ENCODE assay signal across 8 cellular contexts in the genomic region with DNA sequence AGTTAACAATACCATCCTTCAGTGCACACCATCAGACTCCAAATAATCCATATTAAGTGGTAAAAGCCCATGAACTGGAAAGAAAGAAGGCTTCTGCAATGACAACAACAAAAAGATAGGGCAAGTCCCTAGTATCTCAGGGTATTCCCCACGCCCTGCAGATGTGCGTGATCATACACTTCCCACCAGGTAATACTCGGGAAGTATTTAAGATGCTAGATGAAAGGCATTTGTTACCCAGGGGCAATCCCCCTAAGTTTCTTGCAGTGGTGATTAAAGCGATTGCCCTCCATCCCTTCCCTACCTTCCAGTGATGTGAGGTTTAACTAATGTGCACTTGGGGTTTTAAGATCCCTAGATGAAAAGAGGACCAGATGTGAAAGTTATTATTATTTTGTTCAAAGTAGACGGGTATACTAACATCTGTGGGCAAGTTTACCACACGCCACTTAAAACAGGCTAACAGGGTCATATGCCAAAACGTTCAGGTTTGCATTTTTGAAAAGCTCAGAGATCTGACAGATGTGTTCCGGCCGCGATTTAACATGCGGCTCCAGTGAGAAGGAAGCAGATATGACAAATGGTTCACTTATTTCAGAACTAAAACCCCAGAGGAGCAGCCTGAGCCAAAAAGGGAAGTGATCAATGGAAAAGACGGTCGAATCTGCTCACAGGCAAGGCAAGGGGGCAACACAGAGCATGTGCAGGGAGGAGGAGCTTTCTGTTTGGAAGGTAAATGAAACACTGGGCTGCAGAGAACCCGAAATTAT. TPM values are rescaled to one million over a fixed set of nuclear protein-coding genes. Genes with fewer than 3 reads are reported as not detected.
DNase-seq lines count a peak whose midpoint lies in the region; ATAC-seq and TF ChIP-seq lines count a peak whose summit lies in the region.

No MANE protein-coding gene starts in this region.

- H3K79me2 ChIP-seq in DND-41 (ENCODE audit: insufficient read depth, low read length) = no peaks in the 10 kb centered on the region

- H3K36me3 Mint-ChIP-seq in activated T-cell treated with anti-CD3 and anti-CD28 coated beads, Interleukin-2, amount 50 U/mL, for 24 hours (ENCODE audit: low read depth) = peaks cover 49% of the 10 kb centered on the region
- peaks cover 12% of the 10 kb centered on the region for H3K36me3 Mint-ChIP-seq in progenitor cell of endocrine pancreas (ENCODE audit: insufficient read depth)

- no peaks in the 10 kb centered on the region for H3K9me3 ChIP-seq in DND-41 (ENCODE audit: insufficient read depth, low read length, severe bottlenecking)
- peaks cover 0 to 6% (median 0%) of the 10 kb centered on the region in 3 donors for H3K9me3 ChIP-seq in gastroesophageal sphincter

- peak overlapping the region; percentile 91 for H3K27ac Mint-ChIP-seq in activated T-cell treated with anti-CD3 and anti-CD28 coated beads, Interleukin-2, amount 50 U/mL, for 24 hours
- no peak overlapping the region for H3K27ac Mint-ChIP-seq in progenitor cell of endocrine pancreas

- H2AFZ ChIP-seq in DND-41 (ENCODE audit: low read depth, low read length) = peak overlapping the region; percentile 49; the same call in 1 of the 2 replicates

- H3K27me3 ChIP-seq in DND-41 (ENCODE audit: insufficient read depth, low read length, poor library complexity) = no peaks in the 10 kb centered on the region
- no peaks in the 10 kb centered on the region for H3K27me3 ChIP-seq in gastroesophageal sphincter

- H3K4me3 ChIP-seq in DND-41 (ENCODE audit: low read depth in 1 of 2, low read length in 2 of 2) = peak overlapping the region in 1 of 2 experiments; percentile 50; a peak in 2 of 4 replicates
- no peak overlapping the region for H3K4me3 ChIP-seq in gastroesophageal sphincter

- H3K9ac ChIP-seq in DND-41 (ENCODE audit: low read depth, low read length) = peak overlapping the region; percentile 18

- TF ChIP-seq CTCF in DND-41 (IDR thresholded peaks at IDR 0.05; ENCODE audit: borderline replicate concordance, extremely low read depth, low read length, poor library complexity, severe bottlenecking) = no peak
- TF ChIP-seq CTCF in progenitor cell of endocrine pancreas (IDR thresholded peaks at IDR 0.05; ENCODE audit: unreplicated experiment) = no peak
- no peak for TF ChIP-seq CTCF in gastroesophageal sphincter (IDR thresholded peaks at IDR 0.05)

- H3K27ac ChIP-seq in DND-41 (ENCODE audit: low read length) (peak overlapping the region; percentile 52; the same call in 1 of the 2 replicates), gastroesophageal sphincter (no peak overlapping the region)

- H4K20me1 ChIP-seq in DND-41 (ENCODE audit: insufficient read depth, low read length) = peaks cover 4% of the 10 kb centered on the region

- H3K4me3 Mint-ChIP-seq in activated T-cell treated with anti-CD3 and anti-CD28 coated beads, Interleukin-2, amount 50 U/mL, for 24 hours = peak overlapping the region; percentile 56
- H3K4me3 Mint-ChIP-seq in progenitor cell of endocrine pancreas (ENCODE audit: low read depth) = no peak overlapping the region

- no peaks in the 10 kb centered on the region for H3K27me3 Mint-ChIP-seq in activated T-cell treated with anti-CD3 and anti-CD28 coated beads, Interleukin-2, amount 50 U/mL, for 24 hours
- no peaks in the 10 kb centered on the region for H3K27me3 Mint-ChIP-seq in progenitor cell of endocrine pancreas

- H3K4me2 ChIP-seq in DND-41 (ENCODE audit: insufficient read depth, low read length) = peak overlapping the region; percentile 67

- TF ChIP-seq EP300 in gastroesophageal sphincter (IDR thresholded peaks at IDR 0.05) = no peak

- DNase-seq in DND-41 (peak; percentile 65), LHCN-M2 (ENCODE audit: low read depth) (peak; percentile 73), DMS79 (lab: John Stamatoyannopoulos, UW) (no peak), progenitor cell of endocrine pancreas (ENCODE audit: low spot score, unreplicated experiment) (no peak)
- DNase-seq in activated T-cell treated with anti-CD3 and anti-CD28 coated beads, Interleukin-2, amount 50 U/mL, for 24 hours = peak; percentile 61
- peak; percentile 54 to 62 for DNase-seq in stimulated activated CD4-positive, alpha-beta T cell treated with anti-CD3 and anti-CD28 coated beads, Interleukin-15, amount 100 ng/mL, for 48 hours (ENCODE audit: low read depth in 2 of 2)

- 36 to 44% methylated on average over 13 to 14 of the region's 14 CpGs for WGBS in gastroesophageal sphincter (ENCODE audit: low coverage in 1 of 2), 2 donors

- no peaks in the 10 kb centered on the region for H3K36me3 ChIP-seq in DND-41 (ENCODE audit: insufficient read depth, low read length)
- no peaks in the 10 kb centered on the region for H3K36me3 ChIP-seq in gastroesophageal sphincter

- no peak for TF ChIP-seq POLR2A in gastroesophageal sphincter (IDR thresholded peaks at IDR 0.05)

- peaks cover 47% of the 10 kb centered on the region for H3K4me1 Mint-ChIP-seq in activated T-cell treated with anti-CD3 and anti-CD28 coated beads, Interleukin-2, amount 50 U/mL, for 24 hours (ENCODE audit: low read depth)
- H3K4me1 Mint-ChIP-seq in progenitor cell of endocrine pancreas (ENCODE audit: low read depth) = peaks cover 3% of the 10 kb centered on the region

- peak; percentile 90 for ATAC-seq in DND-41 (ENCODE audit: insufficient read depth, low read depth)
- peak; percentile 96 for ATAC-seq in GM21526 (IDR thresholded peaks at IDR 0.05; ENCODE audit: low FRiP score, unreplicated experiment)
- no peak for ATAC-seq in gastroesophageal sphincter

- peaks cover 24% of the 10 kb centered on the region for H3K4me1 ChIP-seq in DND-41 (ENCODE audit: insufficient read depth, low read length)
- H3K4me1 ChIP-seq in gastroesophageal sphincter = no peaks in the 10 kb centered on the region

- no peaks in the 10 kb centered on the region for H3K9me3 Mint-ChIP-seq in activated T-cell treated with anti-CD3 and anti-CD28 coated beads, Interleukin-2, amount 50 U/mL, for 24 hours
- H3K9me3 Mint-ChIP-seq in progenitor cell of endocrine pancreas (ENCODE audit: low read depth) = no peaks in the 10 kb centered on the region

RNA-seq across cellular contexts. Expression of a gene that starts 17.4 kb away (rescaled TPM):
- total RNA-seq in LHCN-M2 (2014; rRNA removed) = 11.6 and 18.1 TPM in 2 replicates
- polyA plus RNA-seq in LHCN-M2 (2012) = 7.3 TPM
- total RNA-seq in progenitor cell of endocrine pancreas = 35.4 and 36.8 TPM in 2 replicates
- total RNA-seq in gastroesophageal sphincter = 10 to 100 TPM in 1 of 4 donors, 1 to 10 TPM in 3; 2.6 to 11.0 (median 6.9) TPM

Comparison
In these comparisons a context has a peak if more than half of its experiments do, and no peak if none do; other contexts are left out.
1. DNase-seq: peak in DND-41 (single experiment), LHCN-M2 (single experiment), activated T-cell treated with anti-CD3 and anti-CD28 coated beads, Interleukin-2, amount 50 U/mL, for 24 hours (single experiment) and stimulated activated CD4-positive, alpha-beta T cell treated with anti-CD3 and anti-CD28 coated beads, Interleukin-15, amount 100 ng/mL, for 48 hours (2 of 2); none in DMS79 (single experiment) and progenitor cell of endocrine pancreas (single experiment).